1 cellular context compared by ENCODE assay signal in the genomic region with DNA sequence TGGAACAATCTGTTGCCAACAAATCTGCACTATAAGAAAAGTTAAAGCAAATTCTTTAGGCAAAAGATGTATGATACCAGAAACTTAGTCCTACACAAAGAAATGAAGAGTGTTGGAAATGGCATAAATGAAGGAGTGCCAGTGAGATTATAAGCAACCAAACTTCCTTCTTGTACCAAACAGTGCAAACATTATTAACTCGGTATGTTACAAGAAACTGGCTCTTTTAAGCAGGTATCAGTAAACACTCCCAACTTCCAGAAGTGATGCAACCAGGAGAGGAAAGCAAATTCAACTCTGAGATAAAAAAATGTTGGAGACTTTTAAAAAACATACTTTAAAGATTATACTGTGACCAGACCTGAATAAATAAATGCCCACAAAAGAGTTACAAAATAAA.
TF ChIP-seq lines count a peak whose summit lies in the region.

No MANE protein-coding gene starts in this region.

TF ChIP-seq in WTC11, 78 proteins besides CTCF, POLR2A, EP300 and RAD21:
- TF ChIP-seq, protein P1, sequence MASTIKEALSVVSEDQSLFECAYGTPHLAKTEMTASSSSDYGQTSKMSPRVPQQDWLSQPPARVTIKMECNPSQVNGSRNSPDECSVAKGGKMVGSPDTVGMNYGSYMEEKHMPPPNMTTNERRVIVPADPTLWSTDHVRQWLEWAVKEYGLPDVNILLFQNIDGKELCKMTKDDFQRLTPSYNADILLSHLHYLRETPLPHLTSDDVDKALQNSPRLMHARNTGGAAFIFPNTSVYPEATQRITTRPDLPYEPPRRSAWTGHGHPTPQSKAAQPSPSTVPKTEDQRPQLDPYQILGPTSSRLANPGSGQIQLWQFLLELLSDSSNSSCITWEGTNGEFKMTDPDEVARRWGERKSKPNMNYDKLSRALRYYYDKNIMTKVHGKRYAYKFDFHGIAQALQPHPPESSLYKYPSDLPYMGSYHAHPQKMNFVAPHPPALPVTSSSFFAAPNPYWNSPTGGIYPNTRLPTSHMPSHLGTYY (CRISPR knock-in tag; IDR thresholded peaks at IDR 0.05), result no peak
- TF ChIP-seq, protein P2, sequence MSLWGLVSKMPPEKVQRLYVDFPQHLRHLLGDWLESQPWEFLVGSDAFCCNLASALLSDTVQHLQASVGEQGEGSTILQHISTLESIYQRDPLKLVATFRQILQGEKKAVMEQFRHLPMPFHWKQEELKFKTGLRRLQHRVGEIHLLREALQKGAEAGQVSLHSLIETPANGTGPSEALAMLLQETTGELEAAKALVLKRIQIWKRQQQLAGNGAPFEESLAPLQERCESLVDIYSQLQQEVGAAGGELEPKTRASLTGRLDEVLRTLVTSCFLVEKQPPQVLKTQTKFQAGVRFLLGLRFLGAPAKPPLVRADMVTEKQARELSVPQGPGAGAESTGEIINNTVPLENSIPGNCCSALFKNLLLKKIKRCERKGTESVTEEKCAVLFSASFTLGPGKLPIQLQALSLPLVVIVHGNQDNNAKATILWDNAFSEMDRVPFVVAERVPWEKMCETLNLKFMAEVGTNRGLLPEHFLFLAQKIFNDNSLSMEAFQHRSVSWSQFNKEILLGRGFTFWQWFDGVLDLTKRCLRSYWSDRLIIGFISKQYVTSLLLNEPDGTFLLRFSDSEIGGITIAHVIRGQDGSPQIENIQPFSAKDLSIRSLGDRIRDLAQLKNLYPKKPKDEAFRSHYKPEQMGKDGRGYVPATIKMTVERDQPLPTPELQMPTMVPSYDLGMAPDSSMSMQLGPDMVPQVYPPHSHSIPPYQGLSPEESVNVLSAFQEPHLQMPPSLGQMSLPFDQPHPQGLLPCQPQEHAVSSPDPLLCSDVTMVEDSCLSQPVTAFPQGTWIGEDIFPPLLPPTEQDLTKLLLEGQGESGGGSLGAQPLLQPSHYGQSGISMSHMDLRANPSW (CRISPR knock-in tag; conservative IDR thresholded peaks at IDR 0.05; ENCODE audit: low read depth), result no peak
- TF ChIP-seq ZBTB21 (CRISPR knock-in tag; IDR thresholded peaks at IDR 0.05; ENCODE audit: borderline replicate concordance) (no peak), FOXJ3 (CRISPR knock-in tag; IDR thresholded peaks at IDR 0.05; ENCODE audit: borderline replicate concordance) (no peak), ZNF121 (CRISPR knock-in tag; IDR thresholded peaks at IDR 0.05) (no peak), PRRX2 (CRISPR knock-in tag; IDR thresholded peaks at IDR 0.05) (no peak), TEAD1 (CRISPR knock-in tag; IDR thresholded peaks at IDR 0.05) (no peak), ZNF396 (CRISPR knock-in tag; IDR thresholded peaks at IDR 0.05; ENCODE audit: borderline replicate concordance) (no peak), ESRRA (CRISPR knock-in tag; IDR thresholded peaks at IDR 0.05; ENCODE audit: borderline replicate concordance) (no peak), ZNF317 (CRISPR knock-in tag; IDR thresholded peaks at IDR 0.05; ENCODE audit: borderline replicate concordance, low read depth) (no peak)
- TF ChIP-seq, protein P3, sequence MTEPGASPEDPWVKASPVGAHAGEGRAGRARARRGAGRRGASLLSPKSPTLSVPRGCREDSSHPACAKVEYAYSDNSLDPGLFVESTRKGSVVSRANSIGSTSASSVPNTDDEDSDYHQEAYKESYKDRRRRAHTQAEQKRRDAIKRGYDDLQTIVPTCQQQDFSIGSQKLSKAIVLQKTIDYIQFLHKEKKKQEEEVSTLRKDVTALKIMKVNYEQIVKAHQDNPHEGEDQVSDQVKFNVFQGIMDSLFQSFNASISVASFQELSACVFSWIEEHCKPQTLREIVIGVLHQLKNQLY (CRISPR knock-in tag; IDR thresholded peaks at IDR 0.05), result no peak
- TF ChIP-seq, protein P4, sequence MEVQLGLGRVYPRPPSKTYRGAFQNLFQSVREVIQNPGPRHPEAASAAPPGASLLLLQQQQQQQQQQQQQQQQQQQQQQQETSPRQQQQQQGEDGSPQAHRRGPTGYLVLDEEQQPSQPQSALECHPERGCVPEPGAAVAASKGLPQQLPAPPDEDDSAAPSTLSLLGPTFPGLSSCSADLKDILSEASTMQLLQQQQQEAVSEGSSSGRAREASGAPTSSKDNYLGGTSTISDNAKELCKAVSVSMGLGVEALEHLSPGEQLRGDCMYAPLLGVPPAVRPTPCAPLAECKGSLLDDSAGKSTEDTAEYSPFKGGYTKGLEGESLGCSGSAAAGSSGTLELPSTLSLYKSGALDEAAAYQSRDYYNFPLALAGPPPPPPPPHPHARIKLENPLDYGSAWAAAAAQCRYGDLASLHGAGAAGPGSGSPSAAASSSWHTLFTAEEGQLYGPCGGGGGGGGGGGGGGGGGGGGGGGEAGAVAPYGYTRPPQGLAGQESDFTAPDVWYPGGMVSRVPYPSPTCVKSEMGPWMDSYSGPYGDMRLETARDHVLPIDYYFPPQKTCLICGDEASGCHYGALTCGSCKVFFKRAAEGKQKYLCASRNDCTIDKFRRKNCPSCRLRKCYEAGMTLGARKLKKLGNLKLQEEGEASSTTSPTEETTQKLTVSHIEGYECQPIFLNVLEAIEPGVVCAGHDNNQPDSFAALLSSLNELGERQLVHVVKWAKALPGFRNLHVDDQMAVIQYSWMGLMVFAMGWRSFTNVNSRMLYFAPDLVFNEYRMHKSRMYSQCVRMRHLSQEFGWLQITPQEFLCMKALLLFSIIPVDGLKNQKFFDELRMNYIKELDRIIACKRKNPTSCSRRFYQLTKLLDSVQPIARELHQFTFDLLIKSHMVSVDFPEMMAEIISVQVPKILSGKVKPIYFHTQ (CRISPR knock-in tag; IDR thresholded peaks at IDR 0.05), result no peak
- TF ChIP-seq, protein P5, sequence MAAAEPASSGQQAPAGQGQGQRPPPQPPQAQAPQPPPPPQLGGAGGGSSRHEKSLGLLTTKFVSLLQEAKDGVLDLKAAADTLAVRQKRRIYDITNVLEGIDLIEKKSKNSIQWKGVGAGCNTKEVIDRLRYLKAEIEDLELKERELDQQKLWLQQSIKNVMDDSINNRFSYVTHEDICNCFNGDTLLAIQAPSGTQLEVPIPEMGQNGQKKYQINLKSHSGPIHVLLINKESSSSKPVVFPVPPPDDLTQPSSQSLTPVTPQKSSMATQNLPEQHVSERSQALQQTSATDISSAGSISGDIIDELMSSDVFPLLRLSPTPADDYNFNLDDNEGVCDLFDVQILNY (CRISPR knock-in tag; IDR thresholded peaks at IDR 0.05), result no peak
- TF ChIP-seq, protein P6, sequence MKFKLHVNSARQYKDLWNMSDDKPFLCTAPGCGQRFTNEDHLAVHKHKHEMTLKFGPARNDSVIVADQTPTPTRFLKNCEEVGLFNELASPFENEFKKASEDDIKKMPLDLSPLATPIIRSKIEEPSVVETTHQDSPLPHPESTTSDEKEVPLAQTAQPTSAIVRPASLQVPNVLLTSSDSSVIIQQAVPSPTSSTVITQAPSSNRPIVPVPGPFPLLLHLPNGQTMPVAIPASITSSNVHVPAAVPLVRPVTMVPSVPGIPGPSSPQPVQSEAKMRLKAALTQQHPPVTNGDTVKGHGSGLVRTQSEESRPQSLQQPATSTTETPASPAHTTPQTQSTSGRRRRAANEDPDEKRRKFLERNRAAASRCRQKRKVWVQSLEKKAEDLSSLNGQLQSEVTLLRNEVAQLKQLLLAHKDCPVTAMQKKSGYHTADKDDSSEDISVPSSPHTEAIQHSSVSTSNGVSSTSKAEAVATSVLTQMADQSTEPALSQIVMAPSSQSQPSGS (CRISPR knock-in tag; IDR thresholded peaks at IDR 0.05; ENCODE audit: borderline replicate concordance, low read depth), result no peak
- TF ChIP-seq, protein P7, sequence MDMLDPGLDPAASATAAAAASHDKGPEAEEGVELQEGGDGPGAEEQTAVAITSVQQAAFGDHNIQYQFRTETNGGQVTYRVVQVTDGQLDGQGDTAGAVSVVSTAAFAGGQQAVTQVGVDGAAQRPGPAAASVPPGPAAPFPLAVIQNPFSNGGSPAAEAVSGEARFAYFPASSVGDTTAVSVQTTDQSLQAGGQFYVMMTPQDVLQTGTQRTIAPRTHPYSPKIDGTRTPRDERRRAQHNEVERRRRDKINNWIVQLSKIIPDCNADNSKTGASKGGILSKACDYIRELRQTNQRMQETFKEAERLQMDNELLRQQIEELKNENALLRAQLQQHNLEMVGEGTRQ (CRISPR knock-in tag; IDR thresholded peaks at IDR 0.05), result no peak
